ENCODE assay signal across 9 cellular contexts in genomic region chr3:172658344-172659245, GRCh38. TPM values are rescaled to one million over a fixed set of nuclear protein-coding genes. Genes with fewer than 3 reads are reported as not detected.
DNase-seq lines count a peak whose midpoint lies in the region; ATAC-seq and TF ChIP-seq lines count a peak whose summit lies in the region.
"Had no signal": no experiment of that assay in that cellular context is flagged by ENCODE, and none has a peak within 500 bp of the region (broad histone marks: within the 10 kb centered on the region; RNA-seq: fewer than 3 reads in every experiment).

No MANE protein-coding gene starts in this region.

- H2AFZ ChIP-seq in Loucy (ENCODE audit: low read length) (no peak overlapping the region), mesenchymal stem cell (ENCODE audit: low read depth, low read length) (no peak overlapping the region)

- no peak overlapping the region for H3K14ac ChIP-seq in mesenchymal stem cell (ENCODE audit: low read length in 2 of 2)

- H3K4me1 ChIP-seq in Loucy (ENCODE audit: insufficient read depth, low read length, poor library complexity, severe bottlenecking) (peaks cover 24% of the 10 kb centered on the region), mesenchymal stem cell (ENCODE audit: control insufficient read depth, insufficient read depth, low read depth, low read length) (peaks cover 9% of the 10 kb centered on the region)

- ATAC-seq in HG03045 (IDR thresholded peaks at IDR 0.05; ENCODE audit: unreplicated experiment): no peak

- no peak overlapping the region for H3K4ac ChIP-seq in mesenchymal stem cell (ENCODE audit: low read depth in 1 of 2, low read length in 2 of 2)

- H3K4me3 ChIP-seq in Loucy (ENCODE audit: low read length, poor library complexity, severe bottlenecking) (no peak overlapping the region), mesenchymal stem cell (ENCODE audit: insufficient read depth in 1 of 2, low read depth in 1 of 2, low read length in 2 of 2) (peak overlapping the region in 1 of 2 experiments; percentile 22)

- H3K4me3 Mint-ChIP-seq in chondrocyte (ENCODE audit: unreplicated experiment): no peak overlapping the region
- H3K4me3 Mint-ChIP-seq: activated naive CD4-positive, alpha-beta T cell treated with anti-CD3 and anti-CD28 coated beads for 36 hours had no signal

- H3K23ac ChIP-seq in mesenchymal stem cell (ENCODE audit: low read length in 2 of 2): no peak overlapping the region

- H3K27me3 Mint-ChIP-seq in chondrocyte (ENCODE audit: low read depth): no peaks in the 10 kb centered on the region

- H3K4me2 ChIP-seq in Loucy (ENCODE audit: low read depth, low read length, poor library complexity, severe bottlenecking): no peak overlapping the region
- H3K4me2 ChIP-seq in mesenchymal stem cell (ENCODE audit: low read length, poor library complexity, severe bottlenecking): no peak overlapping the region

- H3K36me3 Mint-ChIP-seq in chondrocyte (ENCODE audit: low read depth): no peaks in the 10 kb centered on the region

- H3K4me1 Mint-ChIP-seq in chondrocyte (ENCODE audit: low read depth): peaks cover 7% of the 10 kb centered on the region

- H3K9ac ChIP-seq in Loucy (ENCODE audit: low read depth, low read length, poor library complexity, severe bottlenecking) (no peak overlapping the region), mesenchymal stem cell (ENCODE audit: low read length) (peak overlapping the region; percentile 77)

- H3K79me1 ChIP-seq in mesenchymal stem cell (replicated peaks; ENCODE audit: low read length, poor library complexity, severe bottlenecking): peaks cover 19% of the 10 kb centered on the region

- H2BK15ac ChIP-seq in mesenchymal stem cell (ENCODE audit: low read depth, poor library complexity, severe bottlenecking): no peak overlapping the region

- H3F3A ChIP-seq in Loucy (ENCODE audit: low read depth): no peaks in the 10 kb centered on the region

- peak overlapping the region; percentile 98 for H3K27ac ChIP-seq in mesenchymal stem cell (ENCODE audit: low read length, poor library complexity, severe bottlenecking)

- H3K9me3 Mint-ChIP-seq in chondrocyte (ENCODE audit: low read depth): no peaks in the 10 kb centered on the region
- H3K9me3 Mint-ChIP-seq: activated naive CD4-positive, alpha-beta T cell treated with anti-CD3 and anti-CD28 coated beads for 36 hours had no signal

- peak; percentile 72 for DNase-seq in AG20443 (ENCODE audit: low spot score)
- DNase-seq in chondrocyte (ENCODE audit: low spot score): no peak
- peak; percentile 94 for DNase-seq in mesenchymal stem cell
- DNase-seq in NCI-H524 treated with DMSO at 0.1 percent for 48 hours (lab: John Stamatoyannopoulos, UW): no peak
- no peak for DNase-seq in NCI-H2171 (lab: John Stamatoyannopoulos, UW)
- no peak for DNase-seq in activated CD4-positive, alpha-beta T cell treated with anti-CD3 and anti-CD28 coated beads, Interleukin-2, amount 50 U/mL, for 1 hour
- DNase-seq: activated naive CD4-positive, alpha-beta T cell treated with anti-CD3 and anti-CD28 coated beads for 36 hours had no signal

- peak overlapping the region; percentile 69 for H3K27ac Mint-ChIP-seq in chondrocyte (ENCODE audit: unreplicated experiment)
- H3K27ac Mint-ChIP-seq: activated naive CD4-positive, alpha-beta T cell treated with anti-CD3 and anti-CD28 coated beads for 36 hours had no signal

- H2AK5ac ChIP-seq in mesenchymal stem cell (ENCODE audit: low read length, severe bottlenecking): peak overlapping the region; percentile 97

- H4K91ac ChIP-seq in mesenchymal stem cell (ENCODE audit: low read length): no peak overlapping the region

- H3K9me2 ChIP-seq in Loucy (replicated peaks; ENCODE audit: low read depth, low read length): no peaks in the 10 kb centered on the region

- H2BK12ac ChIP-seq in mesenchymal stem cell (ENCODE audit: low read length in 2 of 2): no peak overlapping the region

- WGBS in mesenchymal stem cell: 59% methylated on average over 5 of the region's 6 CpGs

- H3K9me3 ChIP-seq in Loucy (ENCODE audit: insufficient read depth, low read depth, low read length) (0 out of 2 replicates have a peak, but pooled peaks cover 2% of the 10 kb centered on the region), mesenchymal stem cell (ENCODE audit: control insufficient read depth, low read length) (no peaks in the 10 kb centered on the region)

- H3K36me3 ChIP-seq in Loucy (ENCODE audit: insufficient read depth, low read length) (no peaks in the 10 kb centered on the region), mesenchymal stem cell (ENCODE audit: control insufficient read depth in 1 of 2, insufficient read depth in 2 of 2, low read depth in 1 of 2, low read length in 2 of 2) (no peaks in the 10 kb centered on the region)

- no peaks in the 10 kb centered on the region for H3K27me3 ChIP-seq in Loucy (ENCODE audit: insufficient read depth, low read length, poor library complexity, severe bottlenecking)
- no peaks in the 10 kb centered on the region for H3K27me3 ChIP-seq in mesenchymal stem cell (ENCODE audit: control insufficient read depth in 1 of 2, insufficient read depth in 1 of 2, low read length in 2 of 2)

- 0 out of 2 replicates have a peak, but pooled peaks have one; percentile 3 for TF ChIP-seq CTCF in Loucy (conservative IDR thresholded peaks at IDR 0.05; ENCODE audit: low read length)
- no peak for TF ChIP-seq CTCF in chondrocyte (IDR thresholded peaks at IDR 0.05)

- H4K8ac ChIP-seq in mesenchymal stem cell (ENCODE audit: low read length): no peak overlapping the region

- H2BK5ac ChIP-seq in mesenchymal stem cell (ENCODE audit: low read depth, low read length, poor library complexity, severe bottlenecking): peak overlapping the region; percentile 99

- peak overlapping the region; percentile 19 for H2BK120ac ChIP-seq in mesenchymal stem cell (ENCODE audit: low read depth, low read length)

- H3K79me2 ChIP-seq in Loucy (ENCODE audit: insufficient read depth, low read length): no peaks in the 10 kb centered on the region

- no peaks in the 10 kb centered on the region for H4K20me1 ChIP-seq in Loucy (ENCODE audit: insufficient read depth, low read length, poor library complexity, severe bottlenecking)

- no peak overlapping the region for H3K18ac ChIP-seq in mesenchymal stem cell (ENCODE audit: low read depth in 1 of 2, low read length in 2 of 2)

RNA-seq across cellular contexts. Expression of gene NCEH1, which starts 52.3 kb away (rescaled TPM):
- 6.5 to 7.1 TPM (median 6.7 TPM) in 3 replicates for total RNA-seq in chondrocyte
- polyA plus RNA-seq in mesenchymal stem cell (2013, experiment 1 of 2): 13.5 TPM
- 13.3 TPM for polyA plus RNA-seq in mesenchymal stem cell (2013, experiment 2 of 2)

Comparison
In these comparisons a context has a peak if more than half of its experiments do, and no peak if none do; other contexts are left out.
1. DNase-seq: peak in AG20443 (single experiment) and mesenchymal stem cell (single experiment); none in chondrocyte (single experiment), NCI-H524 treated with DMSO at 0.1 percent for 48 hours (single experiment), NCI-H2171 (single experiment) and activated CD4-positive, alpha-beta T cell treated with anti-CD3 and anti-CD28 coated beads, Interleukin-2, amount 50 U/mL, for 1 hour (single experiment).